8 cellular contexts compared by ENCODE assay signal in genomic region chr3:48088056-48088748, GRCh38.
DNase-seq lines count a peak whose midpoint lies in the region; ATAC-seq and TF ChIP-seq lines count a peak whose summit lies in the region.

No MANE protein-coding gene starts in this region.

- no peak for DNase-seq in epithelial cell of prostate (ENCODE audit: low read depth, low spot score)
- peak; percentile 66 for DNase-seq in myocyte (ENCODE audit: low read depth)
- DNase-seq in NCI-H510A treated with DMSO at 0.1 percent for 48 hours (lab: John Stamatoyannopoulos, UW) = no peak

- peak overlapping the region; percentile 85 for H3K9ac ChIP-seq in BLaER1

- no peaks in the 10 kb centered on the region for H3K9me3 ChIP-seq in BLaER1

- TF ChIP-seq CTCF in WI38 (IDR thresholded peaks at IDR 0.05; ENCODE audit: low read depth, low read length) = no peak

- peak overlapping the region; percentile 83 for H3K4me3 ChIP-seq in BLaER1
- peak overlapping the region; percentile 96 for H3K4me3 ChIP-seq in WI38 (ENCODE audit: low read depth, low read length)

- peaks cover 47% of the 10 kb centered on the region for H4K20me1 ChIP-seq in BLaER1

- no peaks in the 10 kb centered on the region for H3K27me3 ChIP-seq in BLaER1

- peak overlapping the region; percentile 96 for H3K4me2 ChIP-seq in BLaER1

- ATAC-seq in GM19023 (IDR thresholded peaks at IDR 0.05; ENCODE audit: unreplicated experiment) = peak; percentile 34
- ATAC-seq in HG03354 (IDR thresholded peaks at IDR 0.05; ENCODE audit: poor library complexity, severe bottlenecking, unreplicated experiment) = peak; percentile 34
- no peak for ATAC-seq in GM19467 (IDR thresholded peaks at IDR 0.05; ENCODE audit: unreplicated experiment)

- H3K27ac ChIP-seq in BLaER1 (peak overlapping the region; percentile 90), epithelial cell of prostate (peak overlapping the region; percentile 95)

- H3K4me1 ChIP-seq in BLaER1 = peaks cover 41% of the 10 kb centered on the region

- H3K36me3 ChIP-seq in BLaER1 = peaks cover 15% of the 10 kb centered on the region
